Comparison of ENCODE assay signal across 23 cellular contexts in genomic region chr1:41813220-41813619, GRCh38.
DNase-seq lines count a peak whose midpoint lies in the region; ATAC-seq, FAIRE-seq and TF ChIP-seq lines count a peak whose summit lies in the region.
"Had no signal": no experiment of that assay in that cellular context is flagged by ENCODE, and none has a peak within 500 bp of the region (broad histone marks: within the 10 kb centered on the region; RNA-seq: fewer than 3 reads in every experiment).

No MANE protein-coding gene starts in this region.

- no peaks in the 10 kb centered on the region for H3K9me3 Mint-ChIP-seq in astrocyte (ENCODE audit: unreplicated experiment)

- no peak for FAIRE-seq in astrocyte (lab: Jason Lieb, UNC)
- FAIRE-seq: G401.6, HepG2 had no signal

- H3K18ac ChIP-seq in neuronal stem cell (ENCODE audit: low read length) = peak overlapping the region; percentile 41

- no peak overlapping the region for H3K23ac ChIP-seq in neuronal stem cell (ENCODE audit: low read depth, low read length, poor library complexity)

- no peak overlapping the region for H2AK5ac ChIP-seq in neuronal stem cell (ENCODE audit: low read depth, low read length)

- no peaks in the 10 kb centered on the region for H3K79me2 ChIP-seq in astrocyte (ENCODE audit: insufficient read depth, low read length)

- H2BK120ac ChIP-seq in neuronal stem cell (ENCODE audit: low read depth, low read length) = no peak overlapping the region

- no peaks in the 10 kb centered on the region for H3K79me1 ChIP-seq in neuronal stem cell (ENCODE audit: low read depth, low read length)

- H3K4me2 ChIP-seq in astrocyte (ENCODE audit: low read length) (no peak overlapping the region), neuronal stem cell (ENCODE audit: insufficient read depth, low read length, poor library complexity, severe bottlenecking) (no peak overlapping the region)
- H3K4me2 ChIP-seq: KMS-11 had no signal

- H3K27me3 ChIP-seq in astrocyte (ENCODE audit: insufficient read depth, low read length) (no peaks in the 10 kb centered on the region), heart right ventricle (no peaks in the 10 kb centered on the region), neuronal stem cell (ENCODE audit: control insufficient read depth in 3 of 3, insufficient read depth in 3 of 3, low read depth in 1 of 3, low read length in 3 of 3) (no peaks in the 10 kb centered on the region), thoracic aorta (replicated peaks; ENCODE audit: insufficient read depth) (no peaks in the 10 kb centered on the region)

- no peak overlapping the region for H2BK15ac ChIP-seq in neuronal stem cell (ENCODE audit: low read length)

- H2BK12ac ChIP-seq in neuronal stem cell (ENCODE audit: low read length) = no peak overlapping the region

- 84 to 85% methylated on average over 4 of the region's 4 CpGs for WGBS in heart right ventricle, 2 donors
- no CpG with 5 or more reads among the region's 4 CpGs for WGBS in neuronal stem cell (ENCODE audit: extremely low coverage in 2 of 2, insufficient read length in 2 of 2, insufficient replicate concordance in 1 of 2), 2 donors

- peaks cover 5% of the 10 kb centered on the region for H4K20me1 ChIP-seq in astrocyte (ENCODE audit: insufficient read depth, low read length)

- H3K9ac ChIP-seq in astrocyte (ENCODE audit: low read length) (peak overlapping the region; percentile 14), neuronal stem cell (ENCODE audit: low read depth, low read length, poor library complexity) (no peak overlapping the region)
- H3K9ac ChIP-seq: KMS-11 had no signal

- no peaks in the 10 kb centered on the region for H3K9me3 ChIP-seq in astrocyte (ENCODE audit: insufficient read depth, low read depth, low read length)
- H3K9me3 ChIP-seq in heart right ventricle = no peaks in the 10 kb centered on the region
- H3K9me3 ChIP-seq in neuronal stem cell (replicated peaks in 1 of 2; ENCODE audit: control insufficient read depth in 2 of 2, insufficient read depth in 1 of 2, low read depth in 1 of 2, low read length in 2 of 2) = no peaks in the 10 kb centered on the region
- H3K9me3 ChIP-seq in thoracic aorta = no peaks in the 10 kb centered on the region

- H3K4me3 ChIP-seq in astrocyte (ENCODE audit: insufficient read depth, low read depth, low read length) (no peak overlapping the region), heart right ventricle (no peak overlapping the region), neuronal stem cell (ENCODE audit: low read length in 2 of 2) (no peak overlapping the region), thoracic aorta (no peak overlapping the region)

- peak overlapping the region; percentile 64 for H3K27ac Mint-ChIP-seq in astrocyte (ENCODE audit: unreplicated experiment)
- H3K27ac Mint-ChIP-seq: B cell; CD4-positive, CD25-positive, alpha-beta regulatory T cell had no signal

- H3K4me1 Mint-ChIP-seq in astrocyte (ENCODE audit: low read depth, unreplicated experiment) = peaks cover 15% of the 10 kb centered on the region

- no peak for DNase-seq in astrocyte (ENCODE audit: low read depth)
- no peak for DNase-seq in heart right ventricle
- DNase-seq in neuronal stem cell (ENCODE audit: low spot score) = no peak
- no peak for DNase-seq in thoracic aorta (ENCODE audit: low spot score)
- no peak for DNase-seq in NCI-H774 (lab: John Stamatoyannopoulos, UW)
- DNase-seq: Calu3; CD4-positive, CD25-positive, alpha-beta regulatory T cell; DMS79 treated with DMSO at 0.1 percent for 48 hours; GOT3; NCI-H1048; NCI-H1436 treated with DMSO at 0.1 percent for 48 hours; NCI-H2029 treated with DMSO at 0.1 percent for 48 hours; NCI-H2171 treated with DMSO at 0.1 percent for 48 hours; NCI-H510A; SHP77 had no signal

- H3K4me3 Mint-ChIP-seq in astrocyte (ENCODE audit: unreplicated experiment) = no peak overlapping the region
- H3K4me3 Mint-ChIP-seq: B cell; CD4-positive, CD25-positive, alpha-beta regulatory T cell had no signal

- no peak overlapping the region for H2BK5ac ChIP-seq in neuronal stem cell (ENCODE audit: low read length)

- no peak overlapping the region for H4K91ac ChIP-seq in neuronal stem cell (ENCODE audit: low read depth, low read length, poor library complexity)

- no peak overlapping the region for H2AFZ ChIP-seq in astrocyte (ENCODE audit: low read depth, low read length)
- no peak overlapping the region for H2AFZ ChIP-seq in neuronal stem cell (ENCODE audit: low read length)

- no peak overlapping the region for H4K8ac ChIP-seq in neuronal stem cell (ENCODE audit: low read depth, low read length)

- no peak overlapping the region for H3K4ac ChIP-seq in neuronal stem cell (ENCODE audit: low read length)

- peaks cover 4% of the 10 kb centered on the region for H3K27me3 Mint-ChIP-seq in astrocyte (ENCODE audit: low read depth, unreplicated experiment)
- H3K27me3 Mint-ChIP-seq: B cell; CD4-positive, CD25-positive, alpha-beta regulatory T cell had no signal

- H3K27ac ChIP-seq in astrocyte (ENCODE audit: low read depth, low read length) (peak overlapping the region; percentile 72), heart right ventricle (peak overlapping the region; percentile 42 to 86 (median 70)), neuronal stem cell (replicated peaks; ENCODE audit: low read length) (no peak overlapping the region), thoracic aorta (peak overlapping the region; percentile 28 to 49)
- H3K27ac ChIP-seq: KMS-11 had no signal

- H3K36me3 ChIP-seq in astrocyte (ENCODE audit: insufficient read depth, low read length) (no peaks in the 10 kb centered on the region), heart right ventricle (no peaks in the 10 kb centered on the region), neuronal stem cell (replicated peaks in 1 of 2; ENCODE audit: control insufficient read depth in 2 of 2, insufficient read depth in 2 of 2, low read length in 2 of 2) (no peaks in the 10 kb centered on the region), thoracic aorta (no peaks in the 10 kb centered on the region)

- no peak for TF ChIP-seq CTCF in astrocyte (IDR thresholded peaks at IDR 0.05; ENCODE audit: insufficient read depth, low read depth, low read length)
- no peak for TF ChIP-seq CTCF in heart right ventricle (IDR thresholded peaks at IDR 0.05)
- TF ChIP-seq CTCF in thoracic aorta (IDR thresholded peaks at IDR 0.05) = no peak

- H3K14ac ChIP-seq in neuronal stem cell (ENCODE audit: low read length) = no peak overlapping the region

- H3K4me1 ChIP-seq in astrocyte (ENCODE audit: insufficient read depth, low read length) = peaks cover 22% of the 10 kb centered on the region
- peaks cover 0 to 47% (median 33%) of the 10 kb centered on the region in 9 donors for H3K4me1 ChIP-seq in heart right ventricle
- no peaks in the 10 kb centered on the region for H3K4me1 ChIP-seq in neuronal stem cell (ENCODE audit: control insufficient read depth in 2 of 2, insufficient read depth in 1 of 2, low read depth in 1 of 2, low read length in 2 of 2)
- H3K4me1 ChIP-seq in thoracic aorta (ENCODE audit: control insufficient read depth in 1 of 2, low read depth in 2 of 2) = peaks cover 0 to 26% of the 10 kb centered on the region in 2 donors

- intact Hi-C loops in heart right ventricle (cut with DNase I) = loop anchor here in 6 of 10 donors (5.0 to 10.0 kb wide), 8 partner anchors 64 to 362 kb away; partner anchors contain the start of gene HIVEP3 (in 1 of the 6)

- ATAC-seq in heart right ventricle (peak in 4 of 8 donors; percentile 6 to 43 (median 24)), thoracic aorta (ENCODE audit: insufficient number of reproducible peaks, low FRiP score, low read depth) (no peak), GM19351 (IDR thresholded peaks at IDR 0.05; ENCODE audit: unreplicated experiment) (no peak), HG02870 (IDR thresholded peaks at IDR 0.05; ENCODE audit: unreplicated experiment) (no peak), HG03520 (IDR thresholded peaks at IDR 0.05; ENCODE audit: unreplicated experiment) (no peak)
- ATAC-seq: HepG2, Panc1 had no signal

- H3K36me3 Mint-ChIP-seq in astrocyte (ENCODE audit: low read depth, unreplicated experiment) = no peaks in the 10 kb centered on the region
- H3K36me3 Mint-ChIP-seq: CD4-positive, CD25-positive, alpha-beta regulatory T cell had no signal
